ENCODE assay signal across 22 cellular contexts in the genomic region with DNA sequence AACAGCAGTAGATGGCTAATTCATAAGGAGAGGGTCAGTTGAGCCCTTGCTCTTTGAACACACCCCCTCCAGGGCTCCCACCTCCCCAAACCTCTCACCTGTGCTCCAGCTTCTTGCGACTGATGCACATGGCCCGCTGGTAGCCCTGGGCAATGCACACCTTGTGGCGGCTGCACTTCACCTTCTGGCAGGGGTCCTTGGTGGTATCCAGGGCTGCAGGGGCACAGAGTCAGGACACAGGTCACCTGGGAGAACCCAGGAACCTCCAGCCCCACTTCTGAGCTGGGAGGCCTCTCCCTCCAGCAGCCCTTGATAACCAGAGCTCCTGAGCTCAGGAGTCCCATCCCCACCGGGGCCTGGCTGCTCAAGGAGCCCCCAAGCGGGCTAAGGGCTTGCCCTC.
"Had no signal": no experiment of that assay in that cellular context is flagged by ENCODE, and none has a peak within 500 bp of the region (broad histone marks: within the 10 kb centered on the region; RNA-seq: fewer than 3 reads in every experiment).

No MANE protein-coding gene starts in this region.

- H3K27ac ChIP-seq: brain microvascular endothelial cell, coronary artery, prostate gland, SK-N-MC, upper lobe of right lung had no signal

- ATAC-seq: activated T-cell treated with anti-CD3 and anti-CD28 coated beads, Interleukin-2, amount 50 U/mL, for 72 hours; left colon; right cardiac atrium; upper lobe of right lung had no signal

- H3K27ac Mint-ChIP-seq: mesothelial cell of epicardium had no signal

- H3K4me1 ChIP-seq: prostate gland had no signal

- H3K9me3 Mint-ChIP-seq: activated CD4-positive, alpha-beta T cell treated with anti-CD3 and anti-CD28 coated beads, Interleukin-2, amount 10 ng/mL, durations not matched to agents 24 days and 14 days; activated T-cell treated with anti-CD3 and anti-CD28 coated beads, Interleukin-2, amount 50 U/mL, for 72 hours had no signal

- H3K4me3 Mint-ChIP-seq: activated CD4-positive, alpha-beta T cell treated with anti-CD3 and anti-CD28 coated beads, Interleukin-2, amount 10 ng/mL, durations not matched to agents 24 days and 14 days; activated T-cell treated with anti-CD3 and anti-CD28 coated beads, Interleukin-2, amount 50 U/mL, for 72 hours; mesothelial cell of epicardium; neural crest cell had no signal

- H3K4me3 ChIP-seq: coronary artery, lung, prostate gland, SK-N-MC, upper lobe of right lung had no signal

- H3K27me3 Mint-ChIP-seq: activated CD4-positive, alpha-beta T cell treated with anti-CD3 and anti-CD28 coated beads, Interleukin-2, amount 10 ng/mL, durations not matched to agents 24 days and 14 days had no signal

- H3K36me3 ChIP-seq: brain microvascular endothelial cell, prostate gland, upper lobe of right lung had no signal

- DNase-seq: activated CD4-positive, alpha-beta T cell treated with anti-CD3 and anti-CD28 coated beads, Interleukin-2, amount 10 ng/mL, durations not matched to agents 24 days and 14 days; activated CD4-positive, CD25-positive, alpha-beta regulatory T cell; activated CD8-positive, alpha-beta memory T cell treated with anti-CD3 and anti-CD28 coated beads, Interleukin-2, amount 50 U/mL, for 4 hours; activated gamma-delta T cell; activated T-cell treated with anti-CD3 and anti-CD28 coated beads, Interleukin-2, amount 50 U/mL, for 72 hours; brain microvascular endothelial cell; foreskin melanocyte; glutamatergic neuron; hippocampal formation; islet precursor cell; left colon; stimulated activated CD4-positive, alpha-beta T cell treated with anti-CD3 and anti-CD28 coated beads, Interleukin-15, amount 100 ng/mL, for 24 hours; stimulated activated CD4-positive, alpha-beta T cell treated with anti-CD3 and anti-CD28 coated beads, Interleukin-2, amount 100 ng/mL, for 48 hours; T-helper 9 cell had no signal

- H3K27me3 ChIP-seq: upper lobe of right lung had no signal

- H3K9me3 ChIP-seq: prostate gland, upper lobe of right lung had no signal
